Comparison of ENCODE assay signal across 8 cellular contexts in genomic region chr16:15427648-15428239, GRCh38. TPM values are rescaled to one million over a fixed set of nuclear protein-coding genes. Genes with fewer than 3 reads are reported as not detected.
A peak's percentile ranks its signal among the peaks of the same experiment; 100 is the strongest.
DNase-seq lines count a peak whose midpoint lies in the region; ATAC-seq and TF ChIP-seq lines count a peak whose summit lies in the region.

No MANE protein-coding gene starts in this region.

- no peak overlapping the region for H2BK20ac ChIP-seq in H9 (ENCODE audit: low read depth, low read length, poor library complexity, severe bottlenecking)

- H3K9ac ChIP-seq in H9 (ENCODE audit: extremely low read depth, insufficient read length, low read length) = no peak overlapping the region

- H3K4me3 ChIP-seq in Panc1 (ENCODE audit: low read depth in 2 of 2, low read length in 2 of 2) = no peak overlapping the region
- H3K4me3 ChIP-seq in ovary = no peak overlapping the region
- H3K4me3 ChIP-seq in tibial nerve = peak overlapping the region in 1 of 4 donors; percentile 23

- no peaks in the 10 kb centered on the region for H3K79me1 ChIP-seq in H9 (ENCODE audit: insufficient read depth, low read depth, low read length, poor library complexity, severe bottlenecking)

- peak; percentile 61 for TF ChIP-seq CTCF in H9 (conservative IDR thresholded peaks at IDR 0.05)
- peak; percentile 88 for TF ChIP-seq CTCF in Panc1 (IDR thresholded peaks at IDR 0.05)
- peak; percentile 34 to 71 (median 62) for TF ChIP-seq CTCF in ovary (IDR thresholded peaks at IDR 0.05)
- peak; percentile 53 to 66 (median 61) for TF ChIP-seq CTCF in tibial nerve (IDR thresholded peaks at IDR 0.05)

- no peak for TF ChIP-seq POLR2A in ovary (IDR thresholded peaks at IDR 0.05)
- TF ChIP-seq POLR2A in tibial nerve (IDR thresholded peaks at IDR 0.05) = no peak

- H2BK15ac ChIP-seq in H9 (ENCODE audit: low read depth, low read length) = no peak overlapping the region

- H3K9me3 Mint-ChIP-seq in H9 = no peaks in the 10 kb centered on the region
- no peaks in the 10 kb centered on the region for H3K9me3 Mint-ChIP-seq in activated T-helper 17 cell treated with anti-CD3 and anti-CD28 coated beads, Interleukin-2, amount 50 U/mL, for 72 hours

- no peak overlapping the region for H3K4ac ChIP-seq in H9 (ENCODE audit: low read depth, low read length)

- H3K56ac ChIP-seq in H9 (ENCODE audit: insufficient read length, low read depth, low read length) = no peak overlapping the region

- H2BK5ac ChIP-seq in H9 (ENCODE audit: insufficient read length, low read length) = no peak overlapping the region

- no peak overlapping the region for H3K4me2 ChIP-seq in H9 (ENCODE audit: insufficient read depth, insufficient read length, low read length)

- POLR2A ChIA-PET in Panc1 (lab: Charles Lee) = interaction anchor here (0.7 kb wide), 1 partner anchor 137 kb away, joined by 7 read pairs; no protein-coding TSS in a partner anchor

- H3T11ph ChIP-seq in H9 (ENCODE audit: low read length) = no peak overlapping the region

- H4K20me1 ChIP-seq in H9 (ENCODE audit: control insufficient read depth, insufficient read depth, insufficient read length) = no peaks in the 10 kb centered on the region

- H3K14ac ChIP-seq in H9 (ENCODE audit: insufficient read depth, low read length) = no peak overlapping the region

- no peak overlapping the region for H2BK12ac ChIP-seq in H9 (ENCODE audit: insufficient read length, low read depth, low read length)

- H2BK120ac ChIP-seq in H9 (ENCODE audit: low read depth, low read length, poor library complexity, severe bottlenecking) = no peak overlapping the region

- TF ChIP-seq EP300 in ovary (IDR thresholded peaks at IDR 0.05) = no peak
- peak in 1 of 2 donors; percentile 40 for TF ChIP-seq EP300 in tibial nerve (IDR thresholded peaks at IDR 0.05)

- no peaks in the 10 kb centered on the region for H3K27me3 Mint-ChIP-seq in H9 (ENCODE audit: low read depth)
- peaks cover 14% of the 10 kb centered on the region for H3K27me3 Mint-ChIP-seq in activated T-helper 17 cell treated with anti-CD3 and anti-CD28 coated beads, Interleukin-2, amount 50 U/mL, for 72 hours

- no peaks in the 10 kb centered on the region for H3K23me2 ChIP-seq in H9 (ENCODE audit: insufficient read length, low read depth, low read length, poor library complexity, severe bottlenecking)

- no peaks in the 10 kb centered on the region for H3K36me3 Mint-ChIP-seq in H9 (ENCODE audit: insufficient read depth in 1 of 3, low read depth in 3 of 3)
- no peaks in the 10 kb centered on the region for H3K36me3 Mint-ChIP-seq in activated T-helper 17 cell treated with anti-CD3 and anti-CD28 coated beads, Interleukin-2, amount 50 U/mL, for 72 hours (ENCODE audit: low read depth)

- H3K27ac ChIP-seq in H9 (ENCODE audit: insufficient read length, low read depth, low read length) = no peak overlapping the region
- no peak overlapping the region for H3K27ac ChIP-seq in Panc1 (ENCODE audit: low read length)
- no peak overlapping the region for H3K27ac ChIP-seq in ovary
- H3K27ac ChIP-seq in tibial nerve = peak overlapping the region in 2 of 4 donors; percentile 42 to 66

- no peaks in the 10 kb centered on the region for H3K79me2 ChIP-seq in H9 (ENCODE audit: insufficient read depth, low read length)

- H2AK5ac ChIP-seq in H9 (ENCODE audit: insufficient read length, low read length) = no peak overlapping the region

- H3K4me3 Mint-ChIP-seq in H9 = no peak overlapping the region
- H3K4me3 Mint-ChIP-seq in activated T-helper 17 cell treated with anti-CD3 and anti-CD28 coated beads, Interleukin-2, amount 50 U/mL, for 72 hours = no peak overlapping the region

- CTCF ChIA-PET in Panc1 (lab: Charles Lee) = interaction anchor here (0.6 to 1.0 kb wide), 8 partner anchors 11 to 270 kb away, joined by 3 to 6 read pairs (median 4); no protein-coding TSS in a partner anchor

- no peak overlapping the region for H3K23ac ChIP-seq in H9 (ENCODE audit: insufficient read length, low read depth, low read length)

- H3K36me3 ChIP-seq in Panc1 (ENCODE audit: control insufficient read depth, insufficient read depth, low read length) = no peaks in the 10 kb centered on the region
- H3K36me3 ChIP-seq in ovary = no peaks in the 10 kb centered on the region
- no peaks in the 10 kb centered on the region for H3K36me3 ChIP-seq in tibial nerve

- H4K8ac ChIP-seq in H9 (replicated peaks; ENCODE audit: insufficient read length, low read depth, low read length) = no peak overlapping the region

- no peak overlapping the region for H3K18ac ChIP-seq in H9 (ENCODE audit: insufficient read length, low read depth, low read length)

- H3K27me3 ChIP-seq in H9 (ENCODE audit: insufficient read depth, low read length) = no peaks in the 10 kb centered on the region
- no peaks in the 10 kb centered on the region for H3K27me3 ChIP-seq in Panc1 (ENCODE audit: control insufficient read depth, insufficient read depth, low read length)
- H3K27me3 ChIP-seq in ovary = no peaks in the 10 kb centered on the region
- no peaks in the 10 kb centered on the region for H3K27me3 ChIP-seq in tibial nerve

- H4K91ac ChIP-seq in H9 (ENCODE audit: insufficient read length, low read depth, low read length) = no peak overlapping the region

- H3K4me1 ChIP-seq in H9 (ENCODE audit: insufficient read depth, low read length) (no peaks in the 10 kb centered on the region), Panc1 (ENCODE audit: control insufficient read depth, insufficient read depth, low read length) (no peaks in the 10 kb centered on the region), ovary (ENCODE audit: insufficient read depth) (peaks cover 1% of the 10 kb centered on the region), tibial nerve (peaks cover 0 to 10% (median 4%) of the 10 kb centered on the region in 4 donors)

- in situ Hi-C loops in Panc1 (cut with HindIII; ENCODE audit: low pct_unique_long_range_greater_than_20kb, low sequenced_read_pairs) = no loop called here

- no CpG with 5 or more reads among the region's 8 CpGs for WGBS in H9 (ENCODE audit: extremely low coverage, insufficient read length, low lambda C conversion rate)
- 0 to 5% (median 1%) methylated on average over 8 of the region's 8 CpGs for WGBS in ovary, 3 donors
- 4 to 8% methylated on average over 8 of the region's 8 CpGs for WGBS in tibial nerve, 2 donors

- BruUV-seq in Panc1 (replicated peaks; lab: Mats Ljungman, UMichigan) = no TSS peak

- no peak overlapping the region for H3K27ac Mint-ChIP-seq in H9
- no peak overlapping the region for H3K27ac Mint-ChIP-seq in activated T-helper 17 cell treated with anti-CD3 and anti-CD28 coated beads, Interleukin-2, amount 50 U/mL, for 72 hours

- intact Hi-C loops in Panc1 (cut with micrococcal nuclease; ENCODE audit: unreplicated experiment) (loop anchor here (10.0 kb wide), 1 partner anchor 57 kb away; no protein-coding TSS in a partner anchor), ovary (cut with DNase I) (no loop called here)

- ATAC-seq in Panc1 = peak; percentile 89
- peak; percentile 68 for ATAC-seq in activated T-helper 17 cell treated with anti-CD3 and anti-CD28 coated beads, Interleukin-2, amount 50 U/mL, for 72 hours (replicated peaks)
- no peak for ATAC-seq in HG03565 (IDR thresholded peaks at IDR 0.05; ENCODE audit: unreplicated experiment)

- H2AFZ ChIP-seq in H9 (ENCODE audit: low read length) = no peak overlapping the region

- H3K9me3 ChIP-seq in H9 (ENCODE audit: control insufficient read depth, low read depth, low read length) = no peaks in the 10 kb centered on the region
- no peaks in the 10 kb centered on the region for H3K9me3 ChIP-seq in Panc1 (ENCODE audit: control insufficient read depth, insufficient read depth, low read depth, low read length)
- H3K9me3 ChIP-seq in ovary = no peaks in the 10 kb centered on the region
- no peaks in the 10 kb centered on the region for H3K9me3 ChIP-seq in tibial nerve

- H4K5ac ChIP-seq in H9 (ENCODE audit: insufficient read length, low read depth, low read length) = no peak overlapping the region

- DNase-seq in AG20443 (ENCODE audit: low spot score) (peak; percentile 76), H9 (no peak), Panc1 (ENCODE audit: low read depth, low spot score) (no peak), fibroblast of the conjunctiva (ENCODE audit: low read depth) (peak; percentile 74), ovary (peak; percentile 75 to 90 (median 81)), tibial nerve (ENCODE audit: low spot score in 2 of 2) (peak; percentile 45 to 80)

- H3K4me1 Mint-ChIP-seq in H9 = peaks cover 0 to 2% of the 10 kb centered on the region in 2 experiments; a peak in 1 of 4 replicates
- H3K4me1 Mint-ChIP-seq in activated T-helper 17 cell treated with anti-CD3 and anti-CD28 coated beads, Interleukin-2, amount 50 U/mL, for 72 hours = no peaks in the 10 kb centered on the region

RNA-seq across cellular contexts. Expression of gene BMERB1, which starts 6.6 kb away (rescaled TPM):
- total RNA-seq in H9 (2021) = 16.6 and 19.5 TPM in 2 replicates
- 80.0 TPM for total RNA-seq in Panc1 (2021; ENCODE audit: unreplicated experiment)
- polyA plus RNA-seq in Panc1 (2012; ENCODE audit: insufficient read length) = 92.6 TPM
- total RNA-seq in activated T-helper 17 cell treated with anti-CD3 and anti-CD28 coated beads, Interleukin-2, amount 50 U/mL, for 72 hours = 10 to 100 TPM in 1 of 2 donors, 1 to 10 TPM in 1; 7.0 to 19.3 TPM
- total RNA-seq in ovary = 10 to 100 TPM; 22.6 to 77.5 (median 66.8) TPM
- 10 to 100 TPM; 54.9 to 65.2 TPM for polyA plus RNA-seq in ovary
- total RNA-seq in tibial nerve = 10 to 100 TPM; 42.9 to 85.9 (median 54.8) TPM

RNA-seq across cellular contexts. Expression of gene MPV17L, which starts 32.2 kb away (rescaled TPM):
- total RNA-seq in H9 (2021) (5.6 and 6.4 TPM in 2 replicates), Panc1 (2021; ENCODE audit: unreplicated experiment) (10.4 TPM), ovary (10 to 100 TPM in 5 of 7 donors, 1 to 10 TPM in 2; 4.7 to 13.9 (median 11.0) TPM), tibial nerve (10 to 100 TPM in 3 of 4 donors, 1 to 10 TPM in 1; 5.9 to 18.6 (median 11.8) TPM)
- 3.0 TPM for polyA plus RNA-seq in Panc1 (2012; ENCODE audit: insufficient read length)
- total RNA-seq in activated T-helper 17 cell treated with anti-CD3 and anti-CD28 coated beads, Interleukin-2, amount 50 U/mL, for 72 hours = not detected
- 1 to 10 TPM; 3.8 to 7.0 TPM for polyA plus RNA-seq in ovary

RNA-seq across cellular contexts. Expression of gene NPIPA5, which starts 49.6 kb away (rescaled TPM):
- total RNA-seq in H9 (2021) (4.8 and 5.2 TPM in 2 replicates), Panc1 (2021; ENCODE audit: unreplicated experiment) (0.26 TPM), ovary (10 to 100 TPM in 5 of 7 donors, 1 to 10 TPM in 2; 3.9 to 29.5 (median 19.4) TPM), tibial nerve (10 to 100 TPM in 2 of 4 donors, 1 to 10 TPM in 1, not detected in 1; 4.8 to 21.6 (median 11.0) TPM)
- 0.55 TPM for polyA plus RNA-seq in Panc1 (2012; ENCODE audit: insufficient read length)
- total RNA-seq in activated T-helper 17 cell treated with anti-CD3 and anti-CD28 coated beads, Interleukin-2, amount 50 U/mL, for 72 hours = 10 to 100 TPM in 1 of 2 donors, 1 to 10 TPM in 1; 7.6 to 12.4 TPM
- polyA plus RNA-seq in ovary = 10 to 100 TPM; 54.5 to 92.2 TPM

Comparison
In these comparisons a context has a peak if more than half of its experiments do, and no peak if none do; other contexts are left out.
1. DNase-seq: peak in AG20443 (single experiment), fibroblast of the conjunctiva (single experiment), ovary (5 of 5) and tibial nerve (2 of 2); none in H9 (single experiment) and Panc1 (single experiment).
2. Peak in every context shown above with its lines, with median percentiles within 50 percentile points of each other: CTCF ChIP-seq.